22 cellular contexts compared by ENCODE assay signal in genomic region chr2:143246815-143247744, GRCh38.
DNase-seq lines count a peak whose midpoint lies in the region; ATAC-seq, FAIRE-seq and TF ChIP-seq lines count a peak whose summit lies in the region.
"Had no signal": no experiment of that assay in that cellular context is flagged by ENCODE, and none has a peak within 500 bp of the region (broad histone marks: within the 10 kb centered on the region; RNA-seq: fewer than 3 reads in every experiment).

No MANE protein-coding gene starts in this region.

- peak; percentile 57 for ATAC-seq in activated T-helper 17 cell treated with anti-CD3 and anti-CD28 coated beads, Interleukin-2, amount 50 U/mL, for 72 hours (replicated peaks)
- peak; percentile 98 for ATAC-seq in left colon
- ATAC-seq: Panc1, SK-N-SH treated with all-trans-retinoic acid at 6 μM for 48 hours, upper lobe of right lung had no signal

- peaks cover under 1% of the 10 kb centered on the region for H3K36me3 ChIP-seq in CD8-positive, alpha-beta memory T cell (ENCODE audit: insufficient read depth, low read length)
- H3K36me3 ChIP-seq: brain microvascular endothelial cell, neural progenitor cell, stomach, upper lobe of right lung had no signal

- no peak for TF ChIP-seq POLR2A in lower leg skin (IDR thresholded peaks at IDR 0.05)

- H3K27ac Mint-ChIP-seq in CD8-positive, alpha-beta memory T cell, result peak overlapping the region in 1 of 8 donors; percentile 96
- H3K27ac Mint-ChIP-seq in activated T-helper 17 cell treated with anti-CD3 and anti-CD28 coated beads, Interleukin-2, amount 50 U/mL, for 72 hours, result no peak overlapping the region
- H3K27ac Mint-ChIP-seq: neural progenitor cell had no signal

- no peaks in the 10 kb centered on the region for H3K9me3 Mint-ChIP-seq in CD8-positive, alpha-beta memory T cell
- no peaks in the 10 kb centered on the region for H3K9me3 Mint-ChIP-seq in activated T-helper 17 cell treated with anti-CD3 and anti-CD28 coated beads, Interleukin-2, amount 50 U/mL, for 72 hours
- H3K9me3 Mint-ChIP-seq: neural progenitor cell had no signal

- FAIRE-seq in frontal cortex (lab: Jason Lieb, UNC), result no peak

- peak overlapping the region; percentile 8 for H3K27ac ChIP-seq in CD8-positive, alpha-beta memory T cell (ENCODE audit: low read depth, low read length)
- H3K27ac ChIP-seq: brain microvascular endothelial cell, neural progenitor cell, stomach, upper lobe of right lung had no signal

- no peaks in the 10 kb centered on the region for H3K27me3 Mint-ChIP-seq in CD8-positive, alpha-beta memory T cell
- no peaks in the 10 kb centered on the region for H3K27me3 Mint-ChIP-seq in activated T-helper 17 cell treated with anti-CD3 and anti-CD28 coated beads, Interleukin-2, amount 50 U/mL, for 72 hours

- CTCF ChIA-PET in CD8-positive, alpha-beta memory T cell (lab: Charles Lee), result interaction anchor here (1.1 to 3.0 kb wide), 7 partner anchors 8 to 136 kb away, joined by 3 to 24 read pairs (median 3); no protein-coding TSS in a partner anchor

- H3K4me1 Mint-ChIP-seq in CD8-positive, alpha-beta memory T cell, result peaks cover 27 to 43% (median 39%) of the 10 kb centered on the region in 3 donors
- H3K4me1 Mint-ChIP-seq in activated T-helper 17 cell treated with anti-CD3 and anti-CD28 coated beads, Interleukin-2, amount 50 U/mL, for 72 hours, result peaks cover 13% of the 10 kb centered on the region
- H3K4me1 Mint-ChIP-seq: neural progenitor cell had no signal

- no peak for TF ChIP-seq CTCF in lower leg skin (IDR thresholded peaks at IDR 0.05)

- peaks cover 50% of the 10 kb centered on the region for H3K4me1 ChIP-seq in CD8-positive, alpha-beta memory T cell (ENCODE audit: insufficient read depth, low read length)
- H3K4me1 ChIP-seq: neural progenitor cell, stomach, upper lobe of right lung had no signal

- intact Hi-C loops in left colon (cut with DNase I, micrococcal nuclease), result no loop called here
- intact Hi-C loops in lower leg skin (cut with DNase I; ENCODE audit: low total_unique reads), result no loop called here

- peak; percentile 22 for DNase-seq in activated CD8-positive, alpha-beta memory T cell treated with anti-CD3 and anti-CD28 coated beads, Interleukin-2, amount 50 U/mL, for 4 hours
- DNase-seq in activated CD8-positive, alpha-beta memory T cell treated with anti-CD3 and anti-CD28 coated beads, Interleukin-2, amount 50 U/mL, for 48 hours, result no peak
- peak; percentile 11 to 57 (median 28) for DNase-seq in CD8-positive, alpha-beta memory T cell
- DNase-seq in left colon, result peak in 1 of 2 donors; percentile 11
- no peak for DNase-seq in lower leg skin (ENCODE audit: low spot score in 2 of 2)
- no peak for DNase-seq in KG1 (lab: John Stamatoyannopoulos, UW)
- no peak for DNase-seq in frontal cortex (ENCODE audit: low spot score in 2 of 2)
- DNase-seq: brain microvascular endothelial cell, C1 segment of cervical spinal cord, foreskin fibroblast, Karpas-422, kidney glomerular epithelial cell, mesendoderm, NCI-H1105 treated with DMSO at 0.1 percent for 48 hours, NCI-H2171, NCI-H748 treated with DMSO at 0.1 percent for 48 hours, stomach, upper lobe of right lung had no signal

- H3K9me3 ChIP-seq in CD8-positive, alpha-beta memory T cell (ENCODE audit: low read length), result no peaks in the 10 kb centered on the region
- H3K9me3 ChIP-seq: stomach, upper lobe of right lung had no signal

- H3K36me3 Mint-ChIP-seq in CD8-positive, alpha-beta memory T cell, result peaks cover 13 to 29% (median 19%) of the 10 kb centered on the region in 3 donors
- H3K36me3 Mint-ChIP-seq in activated T-helper 17 cell treated with anti-CD3 and anti-CD28 coated beads, Interleukin-2, amount 50 U/mL, for 72 hours (ENCODE audit: low read depth), result peaks cover 13% of the 10 kb centered on the region
- H3K36me3 Mint-ChIP-seq: neural progenitor cell had no signal

- H3K4me3 ChIP-seq in CD8-positive, alpha-beta memory T cell (ENCODE audit: low read length), result peak overlapping the region; percentile 59
- no peak overlapping the region for H3K4me3 ChIP-seq in lower leg skin (ENCODE audit: low read depth, poor library complexity, severe bottlenecking)
- H3K4me3 ChIP-seq: neural progenitor cell, stomach, upper lobe of right lung had no signal

- H3K27me3 ChIP-seq in CD8-positive, alpha-beta memory T cell (ENCODE audit: insufficient read depth, low read length, poor library complexity, severe bottlenecking), result no peaks in the 10 kb centered on the region
- H3K27me3 ChIP-seq: brain microvascular endothelial cell, neural progenitor cell, stomach, upper lobe of right lung had no signal

- POLR2A ChIA-PET in CD8-positive, alpha-beta memory T cell (lab: Charles Lee), result interaction anchor here (0.5 to 2.5 kb wide), 3 partner anchors 8 to 133 kb away, joined by 3 to 16 read pairs (median 3); no protein-coding TSS in a partner anchor

- no peak overlapping the region for H3K4me3 Mint-ChIP-seq in CD8-positive, alpha-beta memory T cell
- H3K4me3 Mint-ChIP-seq in activated T-helper 17 cell treated with anti-CD3 and anti-CD28 coated beads, Interleukin-2, amount 50 U/mL, for 72 hours, result no peak overlapping the region
- H3K4me3 Mint-ChIP-seq: neural progenitor cell had no signal

- 85 to 87% methylated on average over 10 of the region's 10 CpGs for WGBS in lower leg skin, 2 donors

Comparison
In these comparisons a context has a peak if more than half of its experiments do, and no peak if none do; other contexts are left out.
1. DNase-seq: peak in activated CD8-positive, alpha-beta memory T cell treated with anti-CD3 and anti-CD28 coated beads, Interleukin-2, amount 50 U/mL, for 4 hours (single experiment) and CD8-positive, alpha-beta memory T cell (5 of 5); none in activated CD8-positive, alpha-beta memory T cell treated with anti-CD3 and anti-CD28 coated beads, Interleukin-2, amount 50 U/mL, for 48 hours (single experiment), lower leg skin (0 of 2), KG1 (single experiment) and frontal cortex (0 of 2).